ENCODE assay signal across 8 cellular contexts in genomic region chr11:67420646-67421420, GRCh38. TPM values are rescaled to one million over a fixed set of nuclear protein-coding genes. Genes with fewer than 3 reads are reported as not detected.
A peak's percentile ranks its signal among the peaks of the same experiment; 100 is the strongest.
DNase-seq lines count a peak whose midpoint lies in the region; ATAC-seq, FAIRE-seq and TF ChIP-seq lines count a peak whose summit lies in the region.

No MANE protein-coding gene starts in this region.

- peak overlapping the region; percentile 81 for H3K27ac ChIP-seq in temporal lobe (ENCODE audit: low read depth, low read length)

- TF ChIP-seq CTCF in NB4 (IDR thresholded peaks at IDR 0.05; ENCODE audit: low read depth, low read length): no peak
- TF ChIP-seq CTCF in omental fat pad (IDR thresholded peaks at IDR 0.05): no peak

- no peaks in the 10 kb centered on the region for H3K36me3 Mint-ChIP-seq in activated naive CD4-positive, alpha-beta T cell treated with anti-CD3 and anti-CD28 coated beads, Interleukin-2, amount 10 ng/mL, durations not matched to agents 7 days and 5 days

- H3K4me3 ChIP-seq in NB4 (ENCODE audit: low read depth, low read length): peak overlapping the region; percentile 55

- in situ Hi-C loops in SK-MEL-5 (cut with HindIII; ENCODE audit: low pct_unique_long_range_greater_than_20kb, low sequenced_read_pairs): no loop called here

- peak; percentile 99 for DNase-seq in HEK293T (ENCODE audit: extremely low spot score)
- DNase-seq in NB4 (ENCODE audit: low read depth): peak; percentile 97
- peak; percentile 88 for DNase-seq in SK-MEL-5 (ENCODE audit: low read depth, low spot score)
- DNase-seq in activated naive CD4-positive, alpha-beta T cell treated with anti-CD3 and anti-CD28 coated beads, Interleukin-2, amount 10 ng/mL, durations not matched to agents 7 days and 5 days: peak; percentile 98
- DNase-seq in germinal center (ENCODE audit: low spot score): peak; percentile 99
- DNase-seq in omental fat pad (ENCODE audit: low spot score): peak; percentile 88

- FAIRE-seq in G401.6 (lab: Jason Lieb, UNC): peak; percentile 28

- CTCF ChIA-PET in HEK293T (lab: Yijun Ruan, JAX): interaction anchor here (0.6 to 1.3 kb wide), 4 partner anchors 10 to 85 kb away, joined by 3 to 4 read pairs (median 3); no protein-coding TSS in a partner anchor
- CTCF ChIA-PET in activated naive CD4-positive, alpha-beta T cell treated with anti-CD3 and anti-CD28 coated beads, Interleukin-2, amount 10 ng/mL, durations not matched to agents 7 days and 5 days (lab: Charles Lee): interaction anchor here (1.6 to 2.4 kb wide), 2 partner anchors 17 to 19 kb away, joined by 6 to 9 read pairs; partner anchors contain the start of genes PPP1CA and PTPRCAP

- POLR2A ChIA-PET in HEK293T (lab: Yijun Ruan, JAX): interaction anchor here (0.8 to 4.8 kb wide), 11 partner anchors 8 to 62 kb away, joined by 3 to 42 read pairs (median 6); partner anchors contain the start of genes AIP, PPP1CA, RAD9A and RPS6KB2

- no peaks in the 10 kb centered on the region for H3K9me3 Mint-ChIP-seq in activated naive CD4-positive, alpha-beta T cell treated with anti-CD3 and anti-CD28 coated beads, Interleukin-2, amount 10 ng/mL, durations not matched to agents 7 days and 5 days

- ATAC-seq in omental fat pad (ENCODE audit: low FRiP score): peak; percentile 86

- peaks cover 67% of the 10 kb centered on the region for H3K4me1 Mint-ChIP-seq in activated naive CD4-positive, alpha-beta T cell treated with anti-CD3 and anti-CD28 coated beads, Interleukin-2, amount 10 ng/mL, durations not matched to agents 7 days and 5 days

- peak; percentile 85 for TF ChIP-seq POLR2A in NB4 (IDR thresholded peaks at IDR 0.05; ENCODE audit: extremely low read depth, insufficient read length)

- peak overlapping the region; percentile 76 for H3K4me3 Mint-ChIP-seq in activated naive CD4-positive, alpha-beta T cell treated with anti-CD3 and anti-CD28 coated beads, Interleukin-2, amount 10 ng/mL, durations not matched to agents 7 days and 5 days

- H3K27ac Mint-ChIP-seq in activated naive CD4-positive, alpha-beta T cell treated with anti-CD3 and anti-CD28 coated beads, Interleukin-2, amount 10 ng/mL, durations not matched to agents 7 days and 5 days: peak overlapping the region; percentile 77

- H3K27me3 Mint-ChIP-seq in activated naive CD4-positive, alpha-beta T cell treated with anti-CD3 and anti-CD28 coated beads, Interleukin-2, amount 10 ng/mL, durations not matched to agents 7 days and 5 days: peaks cover 34% of the 10 kb centered on the region

TF ChIP-seq in HEK293T, 16 proteins besides CTCF, POLR2A, EP300 and RAD21:
- no peak for TF ChIP-seq FOXK2 (IDR thresholded peaks at IDR 0.05)
- TF ChIP-seq ARNT (IDR thresholded peaks at IDR 0.05): 0 out of 2 replicates have a peak, but pooled peaks have one; percentile 15
- no peak for TF ChIP-seq TARDBP (IDR thresholded peaks at IDR 0.05)
- TF ChIP-seq SP1 (IDR thresholded peaks at IDR 0.05): no peak
- TF ChIP-seq L3MBTL2 (conservative IDR thresholded peaks at IDR 0.05): no peak; the same call in 1 of the 2 replicates
- no peak for TF ChIP-seq FOXA1 (IDR thresholded peaks at IDR 0.05)
- TF ChIP-seq ELF4 (IDR thresholded peaks at IDR 0.05): no peak
- no peak for TF ChIP-seq BHLHE40 (IDR thresholded peaks at IDR 0.05; ENCODE audit: borderline replicate concordance)
- no peak for TF ChIP-seq CTBP1 (IDR thresholded peaks at IDR 0.05; ENCODE audit: borderline replicate concordance)
- TF ChIP-seq HDGF (IDR thresholded peaks at IDR 0.05; ENCODE audit: borderline replicate concordance): 0 out of 2 replicates have a peak, but pooled peaks have one; percentile 68
- TF ChIP-seq PKNOX1 (IDR thresholded peaks at IDR 0.05): no peak
- TF ChIP-seq NFRKB (IDR thresholded peaks at IDR 0.05): no peak
TF ChIP-seq in HEK293T: peak in this region for 2.

RNA-seq across cellular contexts. Expression of gene CARNS1, which starts 5.4 kb away (rescaled TPM):
- not detected in 2 replicates for total RNA-seq in SK-MEL-5 (2014; rRNA removed; shearing (Covaris generic))
- 0.06 TPM in 1 of 2 replicates, not detected in the other for polyA plus RNA-seq in SK-MEL-5 (2015; cell fraction: cytosol; rRNA removed)
- polyA plus RNA-seq in SK-MEL-5 (2015; cell fraction: nucleus; rRNA removed): not detected in 2 replicates
- total RNA-seq in omental fat pad: 10 to 100 TPM in 1 of 4 donors, 1 to 10 TPM in 2, under 1 TPM in 1; 0.47 to 42.6 (median 7.5) TPM
- total RNA-seq in temporal lobe: 0.25 TPM

RNA-seq across cellular contexts. Expression of gene RPS6KB2, which starts 7.5 kb away (rescaled TPM):
- 16.9 and 17.9 TPM in 2 replicates for total RNA-seq in SK-MEL-5 (2014; rRNA removed; shearing (Covaris generic))
- polyA plus RNA-seq in SK-MEL-5 (2015; cell fraction: cytosol; rRNA removed): 22.5 and 22.6 TPM in 2 replicates
- 105 and 144 TPM in 2 replicates for polyA plus RNA-seq in SK-MEL-5 (2015; cell fraction: nucleus; rRNA removed)
- 10 to 100 TPM; 27.4 to 45.0 (median 30.7) TPM for total RNA-seq in omental fat pad
- total RNA-seq in temporal lobe: 15.7 TPM

RNA-seq across cellular contexts. Expression of gene PTPRCAP, which starts 16.6 kb away (rescaled TPM):
- 0.16 and 0.79 TPM in 2 replicates for total RNA-seq in SK-MEL-5 (2014; rRNA removed; shearing (Covaris generic))
- 0.13 TPM in 1 of 2 replicates, not detected in the other for polyA plus RNA-seq in SK-MEL-5 (2015; cell fraction: cytosol; rRNA removed)
- 1.6 and 3.3 TPM in 2 replicates for polyA plus RNA-seq in SK-MEL-5 (2015; cell fraction: nucleus; rRNA removed)
- total RNA-seq in omental fat pad (1 to 10 TPM; 5.5 to 6.7 (median 6.3) TPM), temporal lobe (not detected)

RNA-seq across cellular contexts. Expression of gene TBC1D10C, which starts 16.9 kb away (rescaled TPM):
- not detected in 2 replicates for total RNA-seq in SK-MEL-5 (2014; rRNA removed; shearing (Covaris generic))
- not detected in 2 replicates for polyA plus RNA-seq in SK-MEL-5 (2015; cell fraction: cytosol; rRNA removed)
- 1.2 TPM in 1 of 2 replicates, not detected in the other for polyA plus RNA-seq in SK-MEL-5 (2015; cell fraction: nucleus; rRNA removed)
- total RNA-seq in omental fat pad: 1 to 10 TPM; 1.6 to 7.1 (median 3.4) TPM
- total RNA-seq in temporal lobe: 0.25 TPM

RNA-seq across cellular contexts. Expression of gene PPP1CA, which starts 19.2 kb away (rescaled TPM):
- 173 and 193 TPM in 2 replicates for total RNA-seq in SK-MEL-5 (2014; rRNA removed; shearing (Covaris generic))
- 140 and 153 TPM in 2 replicates for polyA plus RNA-seq in SK-MEL-5 (2015; cell fraction: cytosol; rRNA removed)
- polyA plus RNA-seq in SK-MEL-5 (2015; cell fraction: nucleus; rRNA removed): 27.7 and 44.5 TPM in 2 replicates
- total RNA-seq in omental fat pad (100 to 1,000 TPM in 2 of 4 donors, 10 to 100 TPM in 2; 91.9 to 110 (median 97.6) TPM), temporal lobe (46.0 TPM)

Comparison
In these comparisons a context has a peak if more than half of its experiments do, and no peak if none do; other contexts are left out.
1. Peak in every context shown above with its lines: DNase-seq, ATAC-seq, H3K4me3 ChIP-seq and H3K27ac ChIP-seq.